9 cellular contexts compared by ENCODE assay signal in genomic region chr21:34967509-34968289, GRCh38.
DNase-seq lines count a peak whose midpoint lies in the region; ATAC-seq, FAIRE-seq and TF ChIP-seq lines count a peak whose summit lies in the region.
"Had no signal": no experiment of that assay in that cellular context is flagged by ENCODE, and none has a peak within 500 bp of the region (broad histone marks: within the 10 kb centered on the region; RNA-seq: fewer than 3 reads in every experiment).

No MANE protein-coding gene starts in this region.

- no peaks in the 10 kb centered on the region for H3K9me3 ChIP-seq in CD4-positive, alpha-beta T cell (ENCODE audit: control insufficient read depth, low read length)
- no peaks in the 10 kb centered on the region for H3K9me3 ChIP-seq in HepG2 (ENCODE audit: low read length)

- H3K4me2 ChIP-seq in HepG2 (ENCODE audit: low read depth, low read length), result no peak overlapping the region

- no peaks in the 10 kb centered on the region for H3K36me3 ChIP-seq in HepG2 (replicated peaks in 1 of 2; ENCODE audit: control insufficient read depth in 1 of 2, insufficient read depth in 2 of 2, low read length in 2 of 2)

- peak overlapping the region; percentile 86 for H3K27ac Mint-ChIP-seq in CD4-positive, alpha-beta T cell
- H3K27ac Mint-ChIP-seq in HFFc6, result peak overlapping the region; percentile 77
- H3K27ac Mint-ChIP-seq in activated CD4-positive, alpha-beta memory T cell treated with anti-CD3 and anti-CD28 coated beads, Interleukin-2, amount 10 ng/mL, durations not matched to agents 7 days and 5 days, result peak overlapping the region; percentile 94

- BruUV-seq in HepG2 (replicated peaks; lab: Mats Ljungman, UMichigan), result no TSS peak

- intact Hi-C loops in CD4-positive, alpha-beta T cell (cut with DNase I, micrococcal nuclease), result loop anchor here in 1 of 2 experiments (2.0 to 5.0 kb wide), 3 partner anchors 15 to 75 kb away; no protein-coding TSS in a partner anchor
- intact Hi-C loops in HepG2 (cut with micrococcal nuclease; ENCODE audit: unreplicated experiment), result loop anchor here (10.0 kb wide), 1 partner anchor 57 kb away; no protein-coding TSS in a partner anchor

- H3K79me2 ChIP-seq in HepG2 (ENCODE audit: insufficient read depth, low read length), result no peaks in the 10 kb centered on the region

- peak overlapping the region; percentile 64 for H3K4me3 Mint-ChIP-seq in CD4-positive, alpha-beta T cell
- peak overlapping the region; percentile 51; the same call in 1 of the 2 replicates for H3K4me3 Mint-ChIP-seq in HFFc6
- H3K4me3 Mint-ChIP-seq in activated CD4-positive, alpha-beta memory T cell treated with anti-CD3 and anti-CD28 coated beads, Interleukin-2, amount 10 ng/mL, durations not matched to agents 7 days and 5 days, result peak overlapping the region; percentile 51

- TF ChIP-seq EP300 in HepG2 (IDR thresholded peaks at IDR 0.05; ENCODE audit: low read depth in 2 of 2, low read length in 2 of 2), result no peak
- TF ChIP-seq EP300 in HepG2 (CRISPR knock-in tag; IDR thresholded peaks at IDR 0.05; ENCODE audit: borderline replicate concordance), result no peak

- H2AFZ ChIP-seq in HepG2 (ENCODE audit: low read length), result no peak overlapping the region

- H3K27ac ChIP-seq in CD4-positive, alpha-beta T cell (ENCODE audit: low read depth, low read length), result no peak overlapping the region
- H3K27ac ChIP-seq in HepG2 (ENCODE audit: extremely low read length, insufficient read depth, low read length), result no peak overlapping the region

- peaks cover 60% of the 10 kb centered on the region for H3K36me3 Mint-ChIP-seq in CD4-positive, alpha-beta T cell (ENCODE audit: low read depth)
- H3K36me3 Mint-ChIP-seq in HFFc6 (ENCODE audit: low read depth), result peaks cover 18% of the 10 kb centered on the region
- H3K36me3 Mint-ChIP-seq in activated CD4-positive, alpha-beta memory T cell treated with anti-CD3 and anti-CD28 coated beads, Interleukin-2, amount 10 ng/mL, durations not matched to agents 7 days and 5 days (ENCODE audit: low read depth), result peaks cover 45% of the 10 kb centered on the region

- TF ChIP-seq RAD21 in HepG2 (CRISPR knock-in tag; IDR thresholded peaks at IDR 0.05), result no peak

- H3K4me3 ChIP-seq in HepG2 (replicated peaks in 1 of 3; ENCODE audit: insufficient read depth in 1 of 3, low read depth in 2 of 3, low read length in 3 of 3), result no peak overlapping the region

- no peaks in the 10 kb centered on the region for H3K27me3 ChIP-seq in CD4-positive, alpha-beta T cell (ENCODE audit: control insufficient read depth, insufficient read depth, low read length)
- H3K27me3 ChIP-seq in HepG2 (ENCODE audit: control insufficient read depth in 1 of 2, insufficient read depth in 2 of 2, low read length in 2 of 2), result no peaks in the 10 kb centered on the region

- TF ChIP-seq POLR2A in HepG2 (IDR thresholded peaks at IDR 0.05; ENCODE audit: insufficient read depth in 1 of 2, low read depth in 2 of 2, low read length in 2 of 2), result no peak

- peaks cover 62% of the 10 kb centered on the region for H3K4me1 ChIP-seq in HepG2 (ENCODE audit: insufficient read depth, low read length)

- no peak for DNase-seq in CD4-positive, alpha-beta T cell
- peak; percentile 43 for DNase-seq in HFFc6
- peak; percentile 55 for DNase-seq in activated CD4-positive, alpha-beta memory T cell treated with anti-CD3 and anti-CD28 coated beads, Interleukin-2, amount 10 ng/mL, durations not matched to agents 7 days and 5 days
- DNase-seq in HepG2 (ENCODE audit: low spot score), result peak; percentile 42
- DNase-seq in Ammon's horn (ENCODE audit: low spot score), result no peak
- DNase-seq in hypothalamus (lab: John Stamatoyannopoulos, UW), result no peak
- DNase-seq in NCI-H1048 (lab: John Stamatoyannopoulos, UW), result no peak
- DNase-seq: NCI-H2081 had no signal

- H3K4me1 Mint-ChIP-seq in CD4-positive, alpha-beta T cell (ENCODE audit: low read depth), result peaks cover 95% of the 10 kb centered on the region
- peaks cover 82% of the 10 kb centered on the region for H3K4me1 Mint-ChIP-seq in HFFc6 (ENCODE audit: low read depth)
- H3K4me1 Mint-ChIP-seq in activated CD4-positive, alpha-beta memory T cell treated with anti-CD3 and anti-CD28 coated beads, Interleukin-2, amount 10 ng/mL, durations not matched to agents 7 days and 5 days, result peaks cover 89% of the 10 kb centered on the region

- CTCF ChIA-PET in CD4-positive, alpha-beta T cell (lab: Charles Lee), result interaction anchor here (1.2 to 2.6 kb wide), 6 partner anchors 11 to 78 kb away, joined by 3 to 6 read pairs (median 4); no protein-coding TSS in a partner anchor
- CTCF ChIA-PET in activated CD4-positive, alpha-beta memory T cell treated with anti-CD3 and anti-CD28 coated beads, Interleukin-2, amount 10 ng/mL, durations not matched to agents 7 days and 5 days (lab: Charles Lee), result interaction anchor here (0.7 to 1.7 kb wide), 10 partner anchors 11 to 173 kb away, joined by 3 to 8 read pairs (median 4); no protein-coding TSS in a partner anchor
- CTCF ChIA-PET in HepG2 (lab: Yijun Ruan, JAX; ENCODE audit: low intra/inter-chr PET ratio, low total read pairs), result no interaction called here

- FAIRE-seq in HepG2 (lab: Jason Lieb, UNC), result no peak

- no peaks in the 10 kb centered on the region for H3K27me3 Mint-ChIP-seq in CD4-positive, alpha-beta T cell
- no peaks in the 10 kb centered on the region; the same call in 1 of the 2 replicates for H3K27me3 Mint-ChIP-seq in HFFc6 (ENCODE audit: insufficient read depth)
- peaks cover 4% of the 10 kb centered on the region for H3K27me3 Mint-ChIP-seq in activated CD4-positive, alpha-beta memory T cell treated with anti-CD3 and anti-CD28 coated beads, Interleukin-2, amount 10 ng/mL, durations not matched to agents 7 days and 5 days

- in situ Hi-C loops in HepG2 (cut with HindIII; ENCODE audit: extremely low pct_ligation_motif_present, low pct_unique_long_range_greater_than_20kb), result no loop called here

- ATAC-seq in CD4-positive, alpha-beta T cell (ENCODE audit: poor library complexity), result peak; percentile 43
- ATAC-seq in HepG2 (peak; percentile 43; the same call in 1 of the 3 replicates), HG03039 (IDR thresholded peaks at IDR 0.05; ENCODE audit: unreplicated experiment) (no peak)

- no peaks in the 10 kb centered on the region for H4K20me1 ChIP-seq in HepG2 (ENCODE audit: insufficient read depth, low read length)

- TF ChIP-seq CTCF in CD4-positive, alpha-beta T cell (IDR thresholded peaks at IDR 0.05), result no peak
- no peak for TF ChIP-seq CTCF in HFFc6 (IDR thresholded peaks at IDR 0.05)
- TF ChIP-seq CTCF in HepG2 (CRISPR knock-in tag; IDR thresholded peaks at IDR 0.05), result no peak

- H3K9ac ChIP-seq in HepG2 (ENCODE audit: insufficient read depth, low read depth, low read length), result no peak overlapping the region

- WGBS in HepG2 (ENCODE audit: low lambda C conversion rate), result 76% methylated on average over 10 of the region's 10 CpGs

- no peaks in the 10 kb centered on the region for H3K9me3 Mint-ChIP-seq in CD4-positive, alpha-beta T cell
- H3K9me3 Mint-ChIP-seq in HFFc6, result no peaks in the 10 kb centered on the region
- H3K9me3 Mint-ChIP-seq in activated CD4-positive, alpha-beta memory T cell treated with anti-CD3 and anti-CD28 coated beads, Interleukin-2, amount 10 ng/mL, durations not matched to agents 7 days and 5 days, result no peaks in the 10 kb centered on the region

- POLR2A ChIA-PET in CD4-positive, alpha-beta T cell (lab: Charles Lee), result interaction anchor here (0.6 to 3.0 kb wide), 6 partner anchors 9 to 80 kb away, joined by 3 to 12 read pairs (median 4); no protein-coding TSS in a partner anchor
- POLR2A ChIA-PET in activated CD4-positive, alpha-beta memory T cell treated with anti-CD3 and anti-CD28 coated beads, Interleukin-2, amount 10 ng/mL, durations not matched to agents 7 days and 5 days (lab: Charles Lee), result interaction anchor here (0.8 to 5.8 kb wide), 19 partner anchors 10 to 132 kb away, joined by 3 to 63 read pairs (median 6); no protein-coding TSS in a partner anchor
- POLR2A ChIA-PET in HepG2 (lab: Yijun Ruan, JAX), result no interaction called here

TF ChIP-seq in HepG2, 621 proteins besides CTCF, POLR2A, EP300 and RAD21:
- peak; percentile 82 for TF ChIP-seq FOSL2 (CRISPR knock-in tag; IDR thresholded peaks at IDR 0.05)
- no peak for TF ChIP-seq STAG1 (CRISPR knock-in tag; IDR thresholded peaks at IDR 0.05)
- peak; percentile 15; the same call in 1 of the 2 replicates for TF ChIP-seq CREB1 (IDR thresholded peaks at IDR 0.05)
- TF ChIP-seq CREB1 (CRISPR knock-in tag; IDR thresholded peaks at IDR 0.05), result no peak

Comparison
In these comparisons a context has a peak if more than half of its experiments do, and no peak if none do; other contexts are left out.
1. DNase-seq: peak in HFFc6 (single experiment), activated CD4-positive, alpha-beta memory T cell treated with anti-CD3 and anti-CD28 coated beads, Interleukin-2, amount 10 ng/mL, durations not matched to agents 7 days and 5 days (single experiment) and HepG2 (single experiment); none in CD4-positive, alpha-beta T cell (0 of 10), Ammon's horn (single experiment), hypothalamus (0 of 51) and NCI-H1048 (single experiment).
2. Peak in every context shown above with its lines, with median percentiles within 50 percentile points of each other: H3K27ac Mint-ChIP-seq and H3K4me3 Mint-ChIP-seq.